In genomic region chr15:84812842-84813241, GRCh38 we compare ENCODE assay signal across 18 cellular contexts. TPM values are rescaled to one million over a fixed set of nuclear protein-coding genes. Genes with fewer than 3 reads are reported as not detected.
"Had no signal": no experiment of that assay in that cellular context is flagged by ENCODE, and none has a peak within 500 bp of the region (broad histone marks: within the 10 kb centered on the region; RNA-seq: fewer than 3 reads in every experiment).

No MANE protein-coding gene starts in this region.

- H3K4me3 Mint-ChIP-seq: immature natural killer cell; naive thymus-derived CD8-positive, alpha-beta T cell had no signal

- H3K4me3 ChIP-seq: colonic mucosa, gastroesophageal sphincter, mucosa of descending colon, ovary, upper lobe of left lung, uterus had no signal

- H3K9me3 Mint-ChIP-seq: immature natural killer cell; naive thymus-derived CD8-positive, alpha-beta T cell had no signal

- H3K36me3 Mint-ChIP-seq: naive thymus-derived CD8-positive, alpha-beta T cell had no signal

- H3K36me3 ChIP-seq: colonic mucosa, gastroesophageal sphincter, ovary, upper lobe of left lung, uterus had no signal

- H3K4me1 ChIP-seq: colonic mucosa, uterus had no signal

- ATAC-seq: esophagus mucosa; gastroesophageal sphincter; left lobe of liver; mucosa of descending colon; naive thymus-derived CD8-positive, alpha-beta T cell; right cardiac atrium had no signal

- DNase-seq: colonic mucosa; dermis blood vessel endothelial cell; immature natural killer cell; mammary epithelial cell; mucosa of descending colon; naive thymus-derived CD8-positive, alpha-beta T cell; nucleus accumbens; ovary; right cardiac atrium; small intestine; stimulated activated CD4-positive, alpha-beta T cell treated with anti-CD3 and anti-CD28 coated beads, Interleukin-2, amount 100 ng/mL, for 48 hours; stimulated activated naive CD4-positive, alpha-beta T cell treated with Interleukin-2 at 50 U/mL for 16 hours; upper lobe of left lung had no signal

- H3K27me3 ChIP-seq: colonic mucosa, gastroesophageal sphincter, ovary, upper lobe of left lung, uterus had no signal

- H3K27ac ChIP-seq: colonic mucosa, gastroesophageal sphincter, ovary, upper lobe of left lung, uterus had no signal

- H3K9me3 ChIP-seq: colonic mucosa, gastroesophageal sphincter, mucosa of descending colon, ovary, upper lobe of left lung, uterus had no signal

- H3K27ac Mint-ChIP-seq: naive thymus-derived CD8-positive, alpha-beta T cell had no signal

RNA-seq across cellular contexts. Expression of gene ALPK3, which starts 4.3 kb away (rescaled TPM):
- polyA plus RNA-seq: immature natural killer cell, neural cell had no signal
